In the genomic region with DNA sequence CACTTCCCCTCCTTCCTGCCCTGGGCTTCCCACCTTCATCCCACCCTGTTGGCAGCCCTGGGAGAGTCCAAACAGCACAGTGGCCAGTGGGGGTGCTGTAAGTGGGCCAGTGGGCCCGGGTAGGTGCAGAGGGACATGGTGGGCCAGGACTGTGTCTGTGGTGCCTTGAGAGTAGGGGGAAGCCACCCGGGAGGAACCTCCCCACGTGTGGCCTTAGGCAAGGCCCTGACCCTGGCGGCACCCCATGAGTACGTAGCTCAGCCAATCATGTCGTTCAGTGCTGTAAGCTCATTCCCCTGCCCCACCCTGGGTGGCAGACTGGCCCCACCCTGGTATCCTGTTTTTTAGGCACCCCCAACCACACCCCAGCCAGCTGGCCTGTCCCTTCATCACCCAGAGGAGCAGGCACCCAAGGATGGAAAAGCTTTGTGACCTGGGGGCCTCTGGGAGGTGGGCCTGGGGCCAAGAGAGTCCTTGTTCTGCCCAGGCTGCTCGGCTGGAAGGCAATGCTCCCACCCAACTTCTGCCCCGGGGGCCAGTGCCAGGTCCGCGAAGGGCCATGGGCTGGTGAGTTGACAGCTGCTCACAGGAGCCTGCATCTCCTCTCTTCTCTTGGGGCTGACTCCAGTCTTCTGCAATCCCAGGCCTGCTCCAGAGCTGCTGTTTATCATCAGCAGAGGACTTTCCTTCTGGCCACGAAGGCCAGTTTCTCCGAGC, we compare ENCODE assay signal across 21 cellular contexts. TPM values are rescaled to one million over a fixed set of nuclear protein-coding genes. Genes with fewer than 3 reads are reported as not detected.
DNase-seq lines count a peak whose midpoint lies in the region; ATAC-seq and TF ChIP-seq lines count a peak whose summit lies in the region.
"Had no signal": no experiment of that assay in that cellular context is flagged by ENCODE, and none has a peak within 500 bp of the region (broad histone marks: within the 10 kb centered on the region; RNA-seq: fewer than 3 reads in every experiment).

No MANE protein-coding gene starts in this region.

- peak overlapping the region; percentile 95 for H3K27ac Mint-ChIP-seq in glutamatergic neuron (ENCODE audit: unreplicated experiment)
- no peak overlapping the region for H3K27ac Mint-ChIP-seq in activated T-cell treated with anti-CD3 and anti-CD28 coated beads, Interleukin-2, amount 50 U/mL, for 72 hours
- no peak overlapping the region for H3K27ac Mint-ChIP-seq in H9
- H3K27ac Mint-ChIP-seq: activated naive CD4-positive, alpha-beta T cell treated with anti-CD3 and anti-CD28 coated beads, Interleukin-2, amount 50 U/mL, for 24 hours; stimulated activated naive B cell treated with anti-CD40 and anti-IgM and Interleukin-4, amounts not matched to agents 10 μg/mL and 1 μg/mL and 100 μg/mL, for 72 hours had no signal

- no peak overlapping the region for H2BK5ac ChIP-seq in H9 (ENCODE audit: insufficient read length, low read length)

- no peak overlapping the region for H3K18ac ChIP-seq in H9 (ENCODE audit: insufficient read length, low read depth, low read length)

- no peak overlapping the region for H4K5ac ChIP-seq in H9 (ENCODE audit: insufficient read length, low read depth, low read length)

- no peak overlapping the region for H3T11ph ChIP-seq in H9 (ENCODE audit: low read length)

- TF ChIP-seq CTCF in glutamatergic neuron (IDR thresholded peaks at IDR 0.05; ENCODE audit: partially characterized antibody, unreplicated experiment) (no peak), osteoblast (IDR thresholded peaks at IDR 0.05; ENCODE audit: extremely low read depth, low read depth, low read length) (no peak), tibial nerve (IDR thresholded peaks at IDR 0.05) (no peak), H9 (conservative IDR thresholded peaks at IDR 0.05) (no peak)

- no peak overlapping the region; the same call in 1 of the 2 replicates for H3K14ac ChIP-seq in H9 (ENCODE audit: insufficient read depth, low read length)

- H2AK5ac ChIP-seq in H9 (ENCODE audit: insufficient read length, low read length) = no peak overlapping the region

- no peaks in the 10 kb centered on the region for H3K36me3 ChIP-seq in osteoblast (ENCODE audit: insufficient read depth, low read length)
- peaks cover 0 to 13% (median 0%) of the 10 kb centered on the region in 3 donors for H3K36me3 ChIP-seq in tibial nerve
- H3K36me3 ChIP-seq: colonic mucosa, right lobe of liver had no signal

- no peak for ATAC-seq in activated T-cell treated with anti-CD3 and anti-CD28 coated beads, Interleukin-2, amount 50 U/mL, for 72 hours (replicated peaks in 1 of 2)
- ATAC-seq in GM21576 (IDR thresholded peaks at IDR 0.05; ENCODE audit: unreplicated experiment) (no peak), GM18909 (IDR thresholded peaks at IDR 0.05; ENCODE audit: poor library complexity, unreplicated experiment) (no peak)
- ATAC-seq: activated T-cell treated with anti-CD3 and anti-CD28 coated beads, Interleukin-2, amount 50 U/mL, for 4 hours; stimulated activated naive B cell treated with anti-CD40 and anti-IgM and Interleukin-4, amounts not matched to agents 10 μg/mL and 1 μg/mL and 100 μg/mL, for 72 hours had no signal

- H3K4me3 Mint-ChIP-seq in glutamatergic neuron (ENCODE audit: unreplicated experiment) = no peak overlapping the region
- H3K4me3 Mint-ChIP-seq in activated T-cell treated with anti-CD3 and anti-CD28 coated beads, Interleukin-2, amount 50 U/mL, for 72 hours = no peak overlapping the region
- no peak overlapping the region for H3K4me3 Mint-ChIP-seq in H9
- H3K4me3 Mint-ChIP-seq: activated naive CD4-positive, alpha-beta T cell treated with anti-CD3 and anti-CD28 coated beads, Interleukin-2, amount 50 U/mL, for 24 hours; activated T-cell treated with anti-CD3 and anti-CD28 coated beads, Interleukin-2, amount 50 U/mL, for 4 hours; stimulated activated naive B cell treated with anti-CD40 and anti-IgM and Interleukin-4, amounts not matched to agents 10 μg/mL and 1 μg/mL and 100 μg/mL, for 72 hours had no signal

- H4K20me1 ChIP-seq in osteoblast (ENCODE audit: insufficient read depth, low read length) (no peaks in the 10 kb centered on the region), H9 (ENCODE audit: control insufficient read depth, insufficient read depth, insufficient read length) (no peaks in the 10 kb centered on the region)

- peaks cover 5% of the 10 kb centered on the region for H3K27me3 Mint-ChIP-seq in glutamatergic neuron (ENCODE audit: unreplicated experiment)
- H3K27me3 Mint-ChIP-seq in activated T-cell treated with anti-CD3 and anti-CD28 coated beads, Interleukin-2, amount 50 U/mL, for 72 hours (ENCODE audit: low read depth) = no peaks in the 10 kb centered on the region
- peaks cover 5% of the 10 kb centered on the region for H3K27me3 Mint-ChIP-seq in H9 (ENCODE audit: low read depth)
- H3K27me3 Mint-ChIP-seq: activated naive CD4-positive, alpha-beta T cell treated with anti-CD3 and anti-CD28 coated beads, Interleukin-2, amount 50 U/mL, for 24 hours had no signal

- H3K36me3 Mint-ChIP-seq in glutamatergic neuron (ENCODE audit: unreplicated experiment) (peaks cover 10% of the 10 kb centered on the region), H9 (ENCODE audit: insufficient read depth in 1 of 3, low read depth in 3 of 3) (peaks cover 9 to 12% (median 10%) of the 10 kb centered on the region in 3 experiments)
- H3K36me3 Mint-ChIP-seq in activated T-cell treated with anti-CD3 and anti-CD28 coated beads, Interleukin-2, amount 50 U/mL, for 72 hours (ENCODE audit: insufficient read depth in 2 of 2) = peaks cover 4 to 7% of the 10 kb centered on the region in 2 donors

- H3K4me1 Mint-ChIP-seq in glutamatergic neuron (ENCODE audit: low read depth, unreplicated experiment) (peaks cover 22% of the 10 kb centered on the region), H9 (peaks cover 5 to 15% of the 10 kb centered on the region in 2 experiments)
- no peaks in the 10 kb centered on the region for H3K4me1 Mint-ChIP-seq in activated T-cell treated with anti-CD3 and anti-CD28 coated beads, Interleukin-2, amount 50 U/mL, for 72 hours (ENCODE audit: low read depth)
- H3K4me1 Mint-ChIP-seq: activated naive CD4-positive, alpha-beta T cell treated with anti-CD3 and anti-CD28 coated beads, Interleukin-2, amount 50 U/mL, for 24 hours; stimulated activated naive B cell treated with anti-CD40 and anti-IgM and Interleukin-4, amounts not matched to agents 10 μg/mL and 1 μg/mL and 100 μg/mL, for 72 hours had no signal

- H3K27me3 ChIP-seq in osteoblast (ENCODE audit: insufficient read depth, low read length) (no peaks in the 10 kb centered on the region), tibial nerve (no peaks in the 10 kb centered on the region), H9 (ENCODE audit: insufficient read depth, low read length) (no peaks in the 10 kb centered on the region)
- H3K27me3 ChIP-seq: colonic mucosa, Peyer's patch, right lobe of liver, tibial artery had no signal

- no peak overlapping the region for H3K4ac ChIP-seq in H9 (ENCODE audit: low read depth, low read length)

- H3K4me2 ChIP-seq in osteoblast (ENCODE audit: insufficient read depth, low read length) (no peak overlapping the region), H9 (ENCODE audit: insufficient read depth, insufficient read length, low read length) (no peak overlapping the region)
- H3K4me2 ChIP-seq: SK-N-SH had no signal

- no peak overlapping the region for H2BK12ac ChIP-seq in H9 (ENCODE audit: insufficient read length, low read depth, low read length)

- no peaks in the 10 kb centered on the region for H3K79me2 ChIP-seq in osteoblast (ENCODE audit: insufficient read depth, low read length)
- H3K79me2 ChIP-seq in H9 (ENCODE audit: insufficient read depth, low read length) = no peaks in the 10 kb centered on the region

- WGBS in tibial nerve, 2 donors = 40 to 60% methylated on average over 7 to 9 of the region's 12 CpGs
- no CpG with 5 or more reads among the region's 12 CpGs for WGBS in H9 (ENCODE audit: extremely low coverage, insufficient read length, low lambda C conversion rate)

- DNase-seq in glutamatergic neuron (no peak), osteoblast (ENCODE audit: insufficient read length, low spot score, missing footprints) (peak; percentile 55), tibial nerve (ENCODE audit: low spot score in 2 of 2) (no peak), H9 (no peak)
- DNase-seq in activated T-cell treated with anti-CD3 and anti-CD28 coated beads, Interleukin-2, amount 50 U/mL, for 72 hours = no peak
- DNase-seq: activated CD4-positive, CD25-positive, alpha-beta regulatory T cell; activated T-cell treated with anti-CD3 and anti-CD28 coated beads, Interleukin-2, amount 50 U/mL, for 4 hours; colonic mucosa; lower lobe of right lung; NCI-H1105; NCI-H2107; occipital lobe; SK-N-SH; stimulated activated naive B cell treated with anti-CD40 and anti-IgM and Interleukin-4, amounts not matched to agents 10 μg/mL and 1 μg/mL and 100 μg/mL, for 72 hours had no signal

- no peak overlapping the region for H3K56ac ChIP-seq in H9 (ENCODE audit: insufficient read length, low read depth, low read length)

- H3K9me3 Mint-ChIP-seq in glutamatergic neuron (ENCODE audit: unreplicated experiment) (peaks cover 9% of the 10 kb centered on the region), H9 (peaks cover 9 to 16% of the 10 kb centered on the region in 2 experiments)
- peaks cover 4 to 7% of the 10 kb centered on the region in 2 donors for H3K9me3 Mint-ChIP-seq in activated T-cell treated with anti-CD3 and anti-CD28 coated beads, Interleukin-2, amount 50 U/mL, for 72 hours

- no peak for TF ChIP-seq EP300 in tibial nerve (IDR thresholded peaks at IDR 0.05)

- H4K8ac ChIP-seq in H9 (replicated peaks; ENCODE audit: insufficient read length, low read depth, low read length) = no peak overlapping the region

- H3K23ac ChIP-seq in H9 (ENCODE audit: insufficient read length, low read depth, low read length) = no peak overlapping the region

- H3K4me1 ChIP-seq in osteoblast (ENCODE audit: insufficient read depth, low read length) (no peaks in the 10 kb centered on the region), tibial nerve (peaks cover 0 to 69% (median 44%) of the 10 kb centered on the region in 4 donors), H9 (ENCODE audit: insufficient read depth, low read length) (no peaks in the 10 kb centered on the region)
- H3K4me1 ChIP-seq: colonic mucosa, right lobe of liver had no signal

- H3K23me2 ChIP-seq in H9 (ENCODE audit: insufficient read length, low read depth, low read length, poor library complexity, severe bottlenecking) = no peaks in the 10 kb centered on the region

- TF ChIP-seq POLR2A in tibial nerve (IDR thresholded peaks at IDR 0.05) = no peak

- H2AFZ ChIP-seq in osteoblast (ENCODE audit: low read length) (no peak overlapping the region), H9 (ENCODE audit: low read length) (no peak overlapping the region)

- H2BK15ac ChIP-seq in H9 (ENCODE audit: low read depth, low read length) = no peak overlapping the region

- H4K91ac ChIP-seq in H9 (ENCODE audit: insufficient read length, low read depth, low read length) = no peak overlapping the region

- H3K79me1 ChIP-seq in H9 (ENCODE audit: insufficient read depth, low read depth, low read length, poor library complexity, severe bottlenecking) = no peaks in the 10 kb centered on the region

- no peak overlapping the region for H3K9ac ChIP-seq in H9 (ENCODE audit: extremely low read depth, insufficient read length, low read length)
- H3K9ac ChIP-seq: SK-N-SH had no signal

- H2BK120ac ChIP-seq in H9 (ENCODE audit: low read depth, low read length, poor library complexity, severe bottlenecking) = no peak overlapping the region

- peaks cover 10% of the 10 kb centered on the region for H3K9me3 ChIP-seq in osteoblast (ENCODE audit: low read depth, low read length)
- peaks cover 0 to 18% (median 0%) of the 10 kb centered on the region in 4 donors for H3K9me3 ChIP-seq in tibial nerve
- peaks cover 4% of the 10 kb centered on the region for H3K9me3 ChIP-seq in H9 (ENCODE audit: control insufficient read depth, low read depth, low read length)
- H3K9me3 ChIP-seq: colonic mucosa, right lobe of liver, SK-N-SH had no signal

- H3K4me3 ChIP-seq in osteoblast (ENCODE audit: insufficient read depth, low read length) (no peak overlapping the region), tibial nerve (no peak overlapping the region)
- H3K4me3 ChIP-seq: colonic mucosa, lower lobe of right lung, Peyer's patch, right lobe of liver, tibial artery had no signal

- H3K27ac ChIP-seq in angular gyrus (ENCODE audit: low read depth, low read length) = peak overlapping the region; percentile 92
- no peak overlapping the region for H3K27ac ChIP-seq in osteoblast (ENCODE audit: low read depth, low read length)
- peak overlapping the region; percentile 74 to 93 (median 83) for H3K27ac ChIP-seq in tibial nerve
- H3K27ac ChIP-seq in H9 (ENCODE audit: insufficient read length, low read depth, low read length) = no peak overlapping the region
- H3K27ac ChIP-seq: colonic mucosa, lower lobe of right lung, right lobe of liver, tibial artery had no signal

- H2BK20ac ChIP-seq in H9 (ENCODE audit: low read depth, low read length, poor library complexity, severe bottlenecking) = no peak overlapping the region

RNA-seq across cellular contexts. Expression of a gene that starts 41.6 kb away (rescaled TPM):
- 49.8 TPM for total RNA-seq in glutamatergic neuron (ENCODE audit: unreplicated experiment)
- total RNA-seq in osteoblast = 0.59 and 0.72 TPM in 2 replicates
- total RNA-seq in tibial nerve = 100 to 1,000 TPM in 1 of 4 donors, 10 to 100 TPM in 3; 46.9 to 117 (median 92.7) TPM
- 1 to 10 TPM; 1.5 to 1.8 TPM for total RNA-seq in activated T-cell treated with anti-CD3 and anti-CD28 coated beads, Interleukin-2, amount 50 U/mL, for 72 hours
- 7.7 and 7.8 TPM in 2 replicates for total RNA-seq in H9 (2021)

Comparison
In these comparisons a context has a peak if more than half of its experiments do, and no peak if none do; other contexts are left out.
1. H3K27ac ChIP-seq: peak in angular gyrus (single experiment) and tibial nerve (4 of 4); none in osteoblast (single experiment) and H9 (single experiment).